Comparison of ENCODE assay signal across 8 cellular contexts in genomic region chr16:67892375-67892774, GRCh38. TPM values are rescaled to one million over a fixed set of nuclear protein-coding genes. Genes with fewer than 3 reads are reported as not detected.
DNase-seq lines count a peak whose midpoint lies in the region; ATAC-seq, FAIRE-seq and TF ChIP-seq lines count a peak whose summit lies in the region.

No MANE protein-coding gene starts in this region.

- DNase-seq in Panc1 (ENCODE audit: low read depth, low spot score): no peak
- no peak for DNase-seq in esophagus muscularis mucosa (ENCODE audit: extremely low spot score)
- DNase-seq in progenitor cell of endocrine pancreas (ENCODE audit: low spot score, unreplicated experiment): no peak
- DNase-seq in SW 1271 (lab: John Stamatoyannopoulos, UW): no peak
- DNase-seq in cerebellar nuclear complex (lab: John Stamatoyannopoulos, UW): no peak
- no peak for DNase-seq in pancreas

- H3K79me2 ChIP-seq in DOHH2 (ENCODE audit: control insufficient read depth, low read length): peaks cover 42% of the 10 kb centered on the region

- no peaks in the 10 kb centered on the region for H3K9me3 Mint-ChIP-seq in progenitor cell of endocrine pancreas (ENCODE audit: low read depth)

- H3K4me1 ChIP-seq in DOHH2 (ENCODE audit: control insufficient read depth, low read length) (peaks cover 18% of the 10 kb centered on the region), Panc1 (ENCODE audit: control insufficient read depth, insufficient read depth, low read length) (no peaks in the 10 kb centered on the region), esophagus muscularis mucosa (peaks cover 38 to 48% (median 46%) of the 10 kb centered on the region in 4 donors), pancreas (peaks cover 11 to 20% (median 11%) of the 10 kb centered on the region in 3 donors)

- no peaks in the 10 kb centered on the region for H4K20me1 ChIP-seq in DOHH2 (ENCODE audit: control insufficient read depth, insufficient read depth, low read depth, low read length)

- H3K36me3 ChIP-seq in DOHH2 (ENCODE audit: control insufficient read depth, low read length): no peaks in the 10 kb centered on the region; the same call in 1 of the 2 replicates
- no peaks in the 10 kb centered on the region; the same call in 1 of the 2 replicates for H3K36me3 ChIP-seq in Panc1 (ENCODE audit: control insufficient read depth, insufficient read depth, low read length)
- no peaks in the 10 kb centered on the region for H3K36me3 ChIP-seq in esophagus muscularis mucosa
- no peaks in the 10 kb centered on the region for H3K36me3 ChIP-seq in pancreas

- CTCF ChIA-PET in Panc1 (lab: Charles Lee): no interaction called here

- peaks cover 2% of the 10 kb centered on the region for H3K36me3 Mint-ChIP-seq in progenitor cell of endocrine pancreas (ENCODE audit: insufficient read depth)

- no peak for ATAC-seq in Panc1
- ATAC-seq in GM18867 (IDR thresholded peaks at IDR 0.05; ENCODE audit: unreplicated experiment): no peak
- ATAC-seq in pancreas: no peak

- H3K4me1 Mint-ChIP-seq in progenitor cell of endocrine pancreas (ENCODE audit: low read depth): peaks cover 24% of the 10 kb centered on the region

- no peak for TF ChIP-seq CTCF in DOHH2 (IDR thresholded peaks at IDR 0.05; ENCODE audit: low read depth, low read length, poor library complexity, severe bottlenecking)
- TF ChIP-seq CTCF in Panc1 (IDR thresholded peaks at IDR 0.05): no peak
- TF ChIP-seq CTCF in esophagus muscularis mucosa (IDR thresholded peaks at IDR 0.05): no peak
- TF ChIP-seq CTCF in progenitor cell of endocrine pancreas (IDR thresholded peaks at IDR 0.05; ENCODE audit: unreplicated experiment): no peak
- no peak for TF ChIP-seq CTCF in pancreas (IDR thresholded peaks at IDR 0.05)

- H3K4me2 ChIP-seq in DOHH2 (ENCODE audit: low read length): peak overlapping the region; percentile 68

- no peak for TF ChIP-seq POLR2A in esophagus muscularis mucosa (IDR thresholded peaks at IDR 0.05; ENCODE audit: low read depth)

- H3K4me3 ChIP-seq in DOHH2 (ENCODE audit: low read length): peak overlapping the region; percentile 87
- peak overlapping the region; percentile 63 to 83 for H3K4me3 ChIP-seq in Panc1 (ENCODE audit: low read depth in 2 of 2, low read length in 2 of 2)
- peak overlapping the region; percentile 83 to 96 (median 94) for H3K4me3 ChIP-seq in esophagus muscularis mucosa
- H3K4me3 ChIP-seq in pancreas: peak overlapping the region in 2 of 4 donors; percentile 96

- no peaks in the 10 kb centered on the region for H3K27me3 Mint-ChIP-seq in progenitor cell of endocrine pancreas

- no peak for TF ChIP-seq EP300 in esophagus muscularis mucosa (IDR thresholded peaks at IDR 0.05)

- peak overlapping the region; percentile 94 for H3K27ac Mint-ChIP-seq in progenitor cell of endocrine pancreas

- H3K27me3 ChIP-seq in DOHH2 (ENCODE audit: control insufficient read depth, low read length): no peaks in the 10 kb centered on the region
- H3K27me3 ChIP-seq in Panc1 (ENCODE audit: control insufficient read depth, insufficient read depth, low read length): no peaks in the 10 kb centered on the region
- no peaks in the 10 kb centered on the region for H3K27me3 ChIP-seq in esophagus muscularis mucosa
- H3K27me3 ChIP-seq in pancreas: no peaks in the 10 kb centered on the region

- 82% methylated on average over 5 of the region's 5 CpGs for WGBS in esophagus muscularis mucosa
- WGBS in pancreas, 2 donors: 56 to 62% methylated on average over 5 of the region's 5 CpGs

- peak overlapping the region; percentile 94 for H3K4me3 Mint-ChIP-seq in progenitor cell of endocrine pancreas (ENCODE audit: low read depth)

- H3K9me3 ChIP-seq in DOHH2 (ENCODE audit: control insufficient read depth, insufficient read depth, low read length) (no peaks in the 10 kb centered on the region), Panc1 (ENCODE audit: control insufficient read depth, insufficient read depth, low read depth, low read length) (no peaks in the 10 kb centered on the region), esophagus muscularis mucosa (no peaks in the 10 kb centered on the region), pancreas (no peaks in the 10 kb centered on the region)

- intact Hi-C loops in Panc1 (cut with micrococcal nuclease; ENCODE audit: unreplicated experiment) (no loop called here), esophagus muscularis mucosa (cut with DNase I) (no loop called here), pancreas (cut with DNase I) (no loop called here)

- 0 out of 2 replicates have a peak, but pooled peaks cover 2% of the 10 kb centered on the region for H3F3A ChIP-seq in DOHH2 (ENCODE audit: control insufficient read depth, insufficient read depth)

- H3K9me2 ChIP-seq in DOHH2 (replicated peaks; ENCODE audit: control insufficient read depth, low read length): no peaks in the 10 kb centered on the region

- H3K27ac ChIP-seq in DOHH2 (ENCODE audit: low read depth, low read length) (no peak overlapping the region), Panc1 (ENCODE audit: low read length) (peak overlapping the region; percentile 67), esophagus muscularis mucosa (replicated peaks in 1 of 4) (peak overlapping the region; percentile 95 to 99 (median 97)), pancreas (peak overlapping the region in 2 of 4 donors; percentile 48 to 97)

- BruUV-seq in Panc1 (replicated peaks; lab: Mats Ljungman, UMichigan): no TSS peak

- FAIRE-seq in pancreas (lab: Jason Lieb, UNC): no peak

- in situ Hi-C loops in Panc1 (cut with HindIII; ENCODE audit: low pct_unique_long_range_greater_than_20kb, low sequenced_read_pairs): no loop called here

- POLR2A ChIA-PET in Panc1 (lab: Charles Lee): no interaction called here

RNA-seq across cellular contexts. Expression of gene PSKH1, which starts 0.7 kb away (rescaled TPM):
- total RNA-seq in Panc1 (2021; ENCODE audit: unreplicated experiment) (17.8 TPM), esophagus muscularis mucosa (10 to 100 TPM; 16.1 to 35.4 (median 26.4) TPM), progenitor cell of endocrine pancreas (42.8 and 45.0 TPM in 2 replicates), pancreas (10 to 100 TPM; 13.9 to 17.7 (median 15.7) TPM)
- 22.7 TPM for polyA plus RNA-seq in Panc1 (2012; ENCODE audit: insufficient read length)
- polyA plus RNA-seq in pancreas: 10 to 100 TPM; 12.7 to 15.9 TPM

RNA-seq across cellular contexts. Expression of gene NRN1L, which starts 7.7 kb away (rescaled TPM):
- total RNA-seq in Panc1 (2021; ENCODE audit: unreplicated experiment): 1.1 TPM
- polyA plus RNA-seq in Panc1 (2012; ENCODE audit: insufficient read length): 1.6 TPM
- 1 to 10 TPM in 1 of 4 donors, under 1 TPM in 1, not detected in 2; 0.99 to 1.7 TPM for total RNA-seq in esophagus muscularis mucosa
- total RNA-seq in progenitor cell of endocrine pancreas: not detected in 2 replicates
- under 1 TPM in 3 of 6 donors, not detected in 3; 0.34 to 0.67 (median 0.40) TPM for total RNA-seq in pancreas
- polyA plus RNA-seq in pancreas: 1 to 10 TPM; 2.7 to 4.2 TPM

RNA-seq across cellular contexts. Expression of gene EDC4, which starts 19.5 kb away (rescaled TPM):
- total RNA-seq in Panc1 (2021; ENCODE audit: unreplicated experiment): 85.3 TPM
- polyA plus RNA-seq in Panc1 (2012; ENCODE audit: insufficient read length): 80.8 TPM
- 10 to 100 TPM; 49.9 to 70.9 (median 52.0) TPM for total RNA-seq in esophagus muscularis mucosa
- total RNA-seq in progenitor cell of endocrine pancreas: 96.8 and 110 TPM in 2 replicates
- total RNA-seq in pancreas: 10 to 100 TPM; 20.2 to 37.0 (median 23.4) TPM
- 10 to 100 TPM; 59.1 to 66.2 TPM for polyA plus RNA-seq in pancreas

RNA-seq across cellular contexts. Expression of gene CTRL, which starts 39.3 kb away (rescaled TPM):
- total RNA-seq in Panc1 (2021; ENCODE audit: unreplicated experiment) (2.0 TPM), esophagus muscularis mucosa (1 to 10 TPM in 1 of 4 donors, under 1 TPM in 2, not detected in 1; 0.80 to 1.1 (median 0.99) TPM), progenitor cell of endocrine pancreas (0.57 and 2.2 TPM in 2 replicates), pancreas (1,000 to 10,000 TPM in 2 of 6 donors, 100 to 1,000 TPM in 4; 559 to 2,165 (median 815) TPM)
- polyA plus RNA-seq in Panc1 (2012; ENCODE audit: insufficient read length): 1.9 TPM
- polyA plus RNA-seq in pancreas: 100 to 1,000 TPM; 580 to 609 TPM

RNA-seq across cellular contexts. Expression of gene PSMB10, which starts 44.3 kb away (rescaled TPM):
- total RNA-seq in Panc1 (2021; ENCODE audit: unreplicated experiment) (47.7 TPM), esophagus muscularis mucosa (10 to 100 TPM; 17.2 to 51.6 (median 36.1) TPM), progenitor cell of endocrine pancreas (9.8 and 10.6 TPM in 2 replicates), pancreas (10 to 100 TPM; 40.0 to 62.2 (median 51.3) TPM)
- polyA plus RNA-seq in Panc1 (2012; ENCODE audit: insufficient read length): 80.8 TPM
- polyA plus RNA-seq in pancreas: 100 to 1,000 TPM in 1 of 2 donors, 10 to 100 TPM in 1; 65.7 to 195 TPM
